ENCODE assay signal across 1 cellular context in the genomic region with DNA sequence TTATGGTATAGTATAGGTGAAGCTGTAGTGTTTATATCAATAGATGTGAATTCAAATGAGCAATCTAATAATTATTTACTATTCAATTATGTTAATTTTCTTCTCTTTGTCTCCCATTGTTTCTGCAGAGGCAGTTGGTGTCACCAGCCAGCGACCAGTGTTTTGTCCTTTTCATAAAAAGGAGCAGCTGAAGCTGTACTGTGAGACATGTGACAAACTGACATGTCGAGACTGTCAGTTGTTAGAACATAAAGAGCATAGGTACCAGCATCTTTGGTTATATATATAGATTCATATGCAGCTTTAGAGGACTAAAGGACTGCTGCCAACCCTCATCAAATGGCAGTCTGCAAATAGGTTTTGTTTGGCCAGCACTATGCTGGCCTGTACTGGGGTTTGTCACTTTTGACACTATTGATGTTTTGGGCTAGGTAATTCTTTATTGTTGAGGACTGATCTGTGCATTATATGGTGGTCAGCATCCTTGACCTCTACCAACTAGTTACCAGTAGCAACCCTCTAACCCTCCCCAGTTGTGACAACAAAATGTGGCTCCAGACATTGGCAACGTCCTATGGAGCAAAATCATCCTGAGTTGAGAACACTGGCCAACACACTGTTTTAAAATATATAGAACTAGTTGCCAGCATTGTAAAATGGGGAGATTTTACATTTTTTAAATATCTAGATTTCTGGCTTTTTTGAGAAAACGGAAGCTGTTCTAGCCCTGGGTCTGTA.
TF ChIP-seq lines count a peak whose summit lies in the region.

No MANE protein-coding gene starts in this region.

TF ChIP-seq in SK-N-SH, 30 proteins besides CTCF, POLR2A, EP300 and RAD21 (continued from another document):
- no peak for TF ChIP-seq CHD2 (IDR thresholded peaks at IDR 0.05; ENCODE audit: low read length, partially characterized antibody)
- TF ChIP-seq YY1 (IDR thresholded peaks at IDR 0.05; ENCODE audit: low read depth) = no peak
- TF ChIP-seq, protein P1, sequence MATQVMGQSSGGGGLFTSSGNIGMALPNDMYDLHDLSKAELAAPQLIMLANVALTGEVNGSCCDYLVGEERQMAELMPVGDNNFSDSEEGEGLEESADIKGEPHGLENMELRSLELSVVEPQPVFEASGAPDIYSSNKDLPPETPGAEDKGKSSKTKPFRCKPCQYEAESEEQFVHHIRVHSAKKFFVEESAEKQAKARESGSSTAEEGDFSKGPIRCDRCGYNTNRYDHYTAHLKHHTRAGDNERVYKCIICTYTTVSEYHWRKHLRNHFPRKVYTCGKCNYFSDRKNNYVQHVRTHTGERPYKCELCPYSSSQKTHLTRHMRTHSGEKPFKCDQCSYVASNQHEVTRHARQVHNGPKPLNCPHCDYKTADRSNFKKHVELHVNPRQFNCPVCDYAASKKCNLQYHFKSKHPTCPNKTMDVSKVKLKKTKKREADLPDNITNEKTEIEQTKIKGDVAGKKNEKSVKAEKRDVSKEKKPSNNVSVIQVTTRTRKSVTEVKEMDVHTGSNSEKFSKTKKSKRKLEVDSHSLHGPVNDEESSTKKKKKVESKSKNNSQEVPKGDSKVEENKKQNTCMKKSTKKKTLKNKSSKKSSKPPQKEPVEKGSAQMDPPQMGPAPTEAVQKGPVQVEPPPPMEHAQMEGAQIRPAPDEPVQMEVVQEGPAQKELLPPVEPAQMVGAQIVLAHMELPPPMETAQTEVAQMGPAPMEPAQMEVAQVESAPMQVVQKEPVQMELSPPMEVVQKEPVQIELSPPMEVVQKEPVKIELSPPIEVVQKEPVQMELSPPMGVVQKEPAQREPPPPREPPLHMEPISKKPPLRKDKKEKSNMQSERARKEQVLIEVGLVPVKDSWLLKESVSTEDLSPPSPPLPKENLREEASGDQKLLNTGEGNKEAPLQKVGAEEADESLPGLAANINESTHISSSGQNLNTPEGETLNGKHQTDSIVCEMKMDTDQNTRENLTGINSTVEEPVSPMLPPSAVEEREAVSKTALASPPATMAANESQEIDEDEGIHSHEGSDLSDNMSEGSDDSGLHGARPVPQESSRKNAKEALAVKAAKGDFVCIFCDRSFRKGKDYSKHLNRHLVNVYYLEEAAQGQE (IDR thresholded peaks at IDR 0.05; ENCODE audit: low read depth, low read length) = no peak
- no peak for TF ChIP-seq POLR2AphosphoS5 (IDR thresholded peaks at IDR 0.05; ENCODE audit: low read depth, low read length)
- TF ChIP-seq NFIC (IDR thresholded peaks at IDR 0.05; ENCODE audit: borderline replicate concordance) = no peak
- TF ChIP-seq MEF2A (IDR thresholded peaks at IDR 0.05; ENCODE audit: borderline replicate concordance, low read depth) = no peak
- TF ChIP-seq RFX5 (IDR thresholded peaks at IDR 0.05; ENCODE audit: low read length) = no peak
- no peak for TF ChIP-seq TEAD4 (IDR thresholded peaks at IDR 0.05; ENCODE audit: borderline replicate concordance, insufficient read depth)
